ENCODE assay signal across 12 cellular contexts in the genomic region with DNA sequence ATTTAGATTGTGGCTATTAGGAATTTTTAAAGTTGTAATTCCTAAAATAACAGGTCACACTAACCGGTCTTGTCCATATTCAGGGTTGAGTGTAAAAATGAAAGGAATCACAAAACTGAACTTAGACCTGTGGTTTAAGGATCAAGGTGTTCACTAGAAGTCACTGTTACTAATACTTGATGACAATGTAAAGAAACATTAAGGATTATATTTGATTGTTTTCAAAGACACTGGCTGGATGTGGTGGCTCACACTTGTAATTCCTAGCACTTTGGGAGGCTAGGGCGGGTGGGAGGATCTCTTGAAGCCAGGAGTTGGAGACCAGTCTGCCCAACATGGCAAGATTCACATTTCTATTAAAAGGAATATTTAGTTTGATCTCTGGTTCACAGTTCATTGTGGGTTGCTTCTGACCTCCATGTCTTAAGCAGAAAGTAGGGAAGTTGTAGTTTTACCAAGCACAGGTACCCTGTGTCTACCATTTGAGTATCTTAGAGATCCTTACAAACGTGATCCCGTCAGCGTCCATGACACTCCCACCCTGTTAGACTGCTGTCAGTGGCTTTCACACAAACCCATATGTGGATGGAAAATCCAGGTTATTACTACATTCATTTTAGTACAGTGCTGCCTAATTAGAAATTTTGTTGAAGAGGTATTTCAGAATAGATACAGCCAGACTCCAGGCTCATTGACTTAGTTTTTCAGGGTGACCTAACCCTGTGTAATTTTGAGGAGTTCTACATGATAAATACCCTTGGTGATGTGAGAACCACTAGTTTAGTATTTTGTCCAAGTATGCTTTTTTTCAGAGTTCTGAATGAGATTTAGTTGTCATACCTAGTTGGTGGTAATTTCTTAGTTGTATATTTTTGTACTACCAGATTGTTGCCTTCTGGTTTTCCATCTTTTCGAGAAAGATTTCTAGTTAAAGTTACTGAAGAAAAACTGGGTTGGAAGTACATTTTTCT. TPM values are rescaled to one million over a fixed set of nuclear protein-coding genes. Genes with fewer than 3 reads are reported as not detected.
DNase-seq lines count a peak whose midpoint lies in the region; ATAC-seq and TF ChIP-seq lines count a peak whose summit lies in the region.
"Had no signal": no experiment of that assay in that cellular context is flagged by ENCODE, and none has a peak within 500 bp of the region (broad histone marks: within the 10 kb centered on the region; RNA-seq: fewer than 3 reads in every experiment).

No MANE protein-coding gene starts in this region.

- peaks cover 77% of the 10 kb centered on the region for H3K4me1 Mint-ChIP-seq in activated CD8-positive, alpha-beta T cell treated with anti-CD3 and anti-CD28 coated beads for 36 hours (ENCODE audit: low read depth)
- peaks cover 80 to 90% of the 10 kb centered on the region in 2 donors for H3K4me1 Mint-ChIP-seq in immature natural killer cell

- H3K27ac Mint-ChIP-seq in activated CD8-positive, alpha-beta T cell treated with anti-CD3 and anti-CD28 coated beads for 36 hours: peak overlapping the region; percentile 70
- H3K27ac Mint-ChIP-seq in immature natural killer cell: peak overlapping the region; percentile 58 to 80 (median 77)

- H3K9ac ChIP-seq in subcutaneous abdominal adipose tissue (ENCODE audit: low read length in 5 of 5): no peak overlapping the region

- H3K4me3 Mint-ChIP-seq in activated CD8-positive, alpha-beta T cell treated with anti-CD3 and anti-CD28 coated beads for 36 hours: no peak overlapping the region
- peak overlapping the region in 3 of 5 donors; percentile 36 to 38 (median 36) for H3K4me3 Mint-ChIP-seq in immature natural killer cell

- ATAC-seq in activated CD8-positive, alpha-beta T cell treated with anti-CD3 and anti-CD28 coated beads for 36 hours: no peak
- ATAC-seq in HG03460 (IDR thresholded peaks at IDR 0.05; ENCODE audit: unreplicated experiment): no peak
- ATAC-seq in HG02798 (IDR thresholded peaks at IDR 0.05; ENCODE audit: poor library complexity, unreplicated experiment): no peak

- no peaks in the 10 kb centered on the region for H3K27me3 Mint-ChIP-seq in activated CD8-positive, alpha-beta T cell treated with anti-CD3 and anti-CD28 coated beads for 36 hours
- peaks cover 4 to 24% (median 13%) of the 10 kb centered on the region in 3 donors for H3K27me3 Mint-ChIP-seq in immature natural killer cell (ENCODE audit: low read depth in 3 of 3)

- no peaks in the 10 kb centered on the region for H3K9me3 ChIP-seq in subcutaneous abdominal adipose tissue (ENCODE audit: control insufficient read depth in 5 of 5, low read length in 5 of 5)

- H3K4me3 ChIP-seq in subcutaneous abdominal adipose tissue (ENCODE audit: low read depth in 1 of 5, low read length in 5 of 5): no peak overlapping the region

- H3K4me1 ChIP-seq in subcutaneous abdominal adipose tissue (ENCODE audit: control insufficient read depth in 5 of 5, insufficient read depth in 5 of 5, low read length in 5 of 5): peaks cover under 1 to 72% (median 62%) of the 10 kb centered on the region in 5 donors

- no peak for TF ChIP-seq CTCF in activated CD8-positive, alpha-beta T cell treated with anti-CD3 and anti-CD28 coated beads for 36 hours (IDR thresholded peaks at IDR 0.05)

- intact Hi-C loops in activated CD8-positive, alpha-beta T cell treated with anti-CD3 and anti-CD28 coated beads for 36 hours (cut with micrococcal nuclease): no loop called here

- CTCF ChIA-PET in activated CD8-positive, alpha-beta T cell treated with anti-CD3 and anti-CD28 coated beads for 36 hours (lab: Charles Lee): interaction anchor here (1.3 to 1.7 kb wide), 3 partner anchors 10 to 161 kb away, joined by 3 to 6 read pairs (median 5); no protein-coding TSS in a partner anchor

- H3K36me3 Mint-ChIP-seq in activated CD8-positive, alpha-beta T cell treated with anti-CD3 and anti-CD28 coated beads for 36 hours (ENCODE audit: low read depth): peaks cover 92% of the 10 kb centered on the region
- H3K36me3 Mint-ChIP-seq in immature natural killer cell: peaks cover 25 to 68% (median 54%) of the 10 kb centered on the region in 3 donors

- H3K36me3 ChIP-seq in subcutaneous abdominal adipose tissue (ENCODE audit: control insufficient read depth in 5 of 5, insufficient read depth in 5 of 5, low read length in 5 of 5): peaks cover 57 to 95% (median 86%) of the 10 kb centered on the region in 5 donors

- H3K27ac ChIP-seq in subcutaneous abdominal adipose tissue (ENCODE audit: low read depth, low read length): peak overlapping the region; percentile 66

- no peaks in the 10 kb centered on the region for H3K27me3 ChIP-seq in subcutaneous abdominal adipose tissue (ENCODE audit: control insufficient read depth in 5 of 5, insufficient read depth in 4 of 5, low read length in 5 of 5)

- no peaks in the 10 kb centered on the region for H3K9me3 Mint-ChIP-seq in activated CD8-positive, alpha-beta T cell treated with anti-CD3 and anti-CD28 coated beads for 36 hours
- H3K9me3 Mint-ChIP-seq in immature natural killer cell: no peaks in the 10 kb centered on the region

- peak; percentile 59 for DNase-seq in activated effector memory CD4-positive, alpha-beta T cell treated with anti-CD3 and anti-CD28 coated beads, Interleukin-2, amount 50 U/mL, for 16 hours
- DNase-seq in activated effector memory CD4-positive, alpha-beta T cell treated with Interleukin-2 at 50 U/mL for 16 hours: no peak
- DNase-seq in activated CD8-positive, alpha-beta T cell treated with anti-CD3 and anti-CD28 coated beads for 36 hours: no peak
- DNase-seq in immature natural killer cell (no peak), SW480 (ENCODE audit: low spot score) (no peak)
- DNase-seq: activated CD8-positive, alpha-beta memory T cell treated with anti-CD3 and anti-CD28 coated beads, Interleukin-2, amount 50 U/mL, for 4 hours; cerebellar nuclear complex; NCI-H1694 treated with DMSO at 0.1 percent for 48 hours; occipital lobe had no signal

- POLR2A ChIA-PET in activated CD8-positive, alpha-beta T cell treated with anti-CD3 and anti-CD28 coated beads for 36 hours (lab: Charles Lee): interaction anchor here (0.7 to 6.5 kb wide), 9 partner anchors 8 to 160 kb away, joined by 3 to 139 read pairs (median 3); a partner anchor contains a TSS

RNA-seq across cellular contexts. Expression of a gene that starts 10.2 kb away (rescaled TPM):
- 100 to 1,000 TPM; 402 to 404 TPM for total RNA-seq in activated CD8-positive, alpha-beta T cell treated with anti-CD3 and anti-CD28 coated beads for 36 hours
- polyA plus RNA-seq in immature natural killer cell: 100 to 1,000 TPM; 344 to 391 (median 379) TPM

RNA-seq across cellular contexts. Expression of a gene that starts 57.1 kb away (rescaled TPM):
- total RNA-seq in activated CD8-positive, alpha-beta T cell treated with anti-CD3 and anti-CD28 coated beads for 36 hours: 10 to 100 TPM; 22.9 to 23.4 TPM
- 100 to 1,000 TPM in 1 of 3 donors, 10 to 100 TPM in 2; 74.2 to 179 (median 81.2) TPM for polyA plus RNA-seq in immature natural killer cell
